In the genomic region with DNA sequence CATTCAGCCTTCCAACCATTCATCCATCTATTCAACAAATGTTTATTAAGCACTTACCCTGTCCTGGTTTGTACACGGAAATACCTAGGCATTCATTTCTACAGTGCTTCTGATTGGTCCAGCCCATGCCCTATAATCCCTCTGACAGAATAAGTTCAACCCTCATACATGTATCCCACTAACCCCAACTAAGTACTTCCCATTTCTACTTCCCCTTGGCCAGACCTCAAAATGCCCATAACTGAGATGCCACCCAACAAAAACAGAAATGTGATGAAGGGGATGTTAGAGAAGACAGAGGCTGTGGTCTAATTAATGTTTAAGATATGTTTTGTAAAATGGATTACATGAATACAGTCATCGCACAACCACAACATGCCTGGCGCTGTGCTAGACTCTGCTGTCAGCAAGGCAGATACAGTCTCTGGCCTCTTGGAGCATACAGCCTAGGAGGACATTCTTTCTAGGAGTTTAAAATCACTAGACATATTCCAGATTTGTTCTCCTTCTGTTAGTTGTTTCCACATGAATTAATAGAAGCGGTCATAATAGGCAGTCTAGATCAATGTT, we compare ENCODE assay signal across 14 cellular contexts.
DNase-seq lines count a peak whose midpoint lies in the region; ATAC-seq and TF ChIP-seq lines count a peak whose summit lies in the region.
"Had no signal": no experiment of that assay in that cellular context is flagged by ENCODE, and none has a peak within 500 bp of the region (broad histone marks: within the 10 kb centered on the region; RNA-seq: fewer than 3 reads in every experiment).

No MANE protein-coding gene starts in this region.

- peaks cover 45% of the 10 kb centered on the region for H3K36me3 ChIP-seq in BLaER1
- H3K36me3 ChIP-seq: ovary had no signal

- no peak overlapping the region for H3K9ac ChIP-seq in BLaER1

- no peak for TF ChIP-seq POLR2A in NB4 (IDR thresholded peaks at IDR 0.05; ENCODE audit: extremely low read depth, insufficient read length)

- H3K9me3 Mint-ChIP-seq in dendritic cell treated with granulocyte-macrophage colony-stimulating factor and Interleukin-4, amounts not matched to agents 40 ng/mL and 50 ng/mL, for 4 days, result no peaks in the 10 kb centered on the region
- H3K9me3 Mint-ChIP-seq in nephron progenitor cell, result no peaks in the 10 kb centered on the region

- peaks cover 42% of the 10 kb centered on the region for H3K4me1 Mint-ChIP-seq in dendritic cell treated with granulocyte-macrophage colony-stimulating factor and Interleukin-4, amounts not matched to agents 40 ng/mL and 50 ng/mL, for 4 days (ENCODE audit: low read depth)
- peaks cover 7% of the 10 kb centered on the region for H3K4me1 Mint-ChIP-seq in nephron progenitor cell

- H3K27ac Mint-ChIP-seq in dendritic cell treated with granulocyte-macrophage colony-stimulating factor and Interleukin-4, amounts not matched to agents 40 ng/mL and 50 ng/mL, for 4 days, result peak overlapping the region; percentile 80
- no peak overlapping the region for H3K27ac Mint-ChIP-seq in nephron progenitor cell

- no peak for TF ChIP-seq CTCF in NB4 (IDR thresholded peaks at IDR 0.05; ENCODE audit: low read depth, low read length)
- TF ChIP-seq CTCF in nephron progenitor cell (IDR thresholded peaks at IDR 0.05), result no peak

- no peak overlapping the region for H3K4me3 Mint-ChIP-seq in dendritic cell treated with granulocyte-macrophage colony-stimulating factor and Interleukin-4, amounts not matched to agents 40 ng/mL and 50 ng/mL, for 4 days
- no peak overlapping the region for H3K4me3 Mint-ChIP-seq in nephron progenitor cell

- H3K9me3 ChIP-seq in BLaER1, result no peaks in the 10 kb centered on the region; the same call in 1 of the 2 replicates
- H3K9me3 ChIP-seq: ovary had no signal

- peak; percentile 25 for DNase-seq in DMS153 (lab: John Stamatoyannopoulos, UW)
- peak; percentile 70 for DNase-seq in NB4 (ENCODE audit: low read depth)
- DNase-seq in GM03348 (ENCODE audit: low spot score), result no peak
- DNase-seq in nephron progenitor cell, result no peak
- DNase-seq: Calu3; NCI-H446; ovary; SHP77 treated with DMSO at 0.1 percent for 48 hours; stimulated activated CD4-positive, alpha-beta T cell treated with anti-CD3 and anti-CD28 coated beads, Interleukin-2, amount 100 ng/mL, for 24 hours had no signal

- no peaks in the 10 kb centered on the region for H3K27me3 ChIP-seq in BLaER1
- H3K27me3 ChIP-seq: ovary had no signal

- H3K4me2 ChIP-seq in BLaER1, result peak overlapping the region; percentile 88

- no peaks in the 10 kb centered on the region; the same call in 1 of the 2 replicates for H4K20me1 ChIP-seq in BLaER1

- H3K4me3 ChIP-seq in BLaER1, result no peak overlapping the region
- H3K4me3 ChIP-seq in NB4 (ENCODE audit: low read depth, low read length), result no peak overlapping the region
- H3K4me3 ChIP-seq: lung, ovary had no signal

- H3K4me1 ChIP-seq in BLaER1, result peaks cover 67% of the 10 kb centered on the region

- no peaks in the 10 kb centered on the region for H3K27me3 Mint-ChIP-seq in dendritic cell treated with granulocyte-macrophage colony-stimulating factor and Interleukin-4, amounts not matched to agents 40 ng/mL and 50 ng/mL, for 4 days
- H3K27me3 Mint-ChIP-seq in nephron progenitor cell (ENCODE audit: low read depth, poor library complexity), result peaks cover 5% of the 10 kb centered on the region

- H3K27ac ChIP-seq in BLaER1, result no peak overlapping the region
- H3K27ac ChIP-seq: ovary had no signal

- peaks cover 10% of the 10 kb centered on the region for H3K36me3 Mint-ChIP-seq in dendritic cell treated with granulocyte-macrophage colony-stimulating factor and Interleukin-4, amounts not matched to agents 40 ng/mL and 50 ng/mL, for 4 days (ENCODE audit: low read depth)
- H3K36me3 Mint-ChIP-seq in nephron progenitor cell (ENCODE audit: low read depth), result no peaks in the 10 kb centered on the region

- intact Hi-C loops in dendritic cell treated with granulocyte-macrophage colony-stimulating factor and Interleukin-4, amounts not matched to agents 40 ng/mL and 50 ng/mL, for 4 days (cut with micrococcal nuclease), result no loop called here

- ATAC-seq in activated CD4-positive, CD25-positive, alpha-beta regulatory T cell treated with anti-CD3 and anti-CD28 coated beads, Interleukin-2, amount 50 U/mL, for 24 hours, result no peak
- ATAC-seq in HG02840 (IDR thresholded peaks at IDR 0.05; ENCODE audit: low FRiP score, unreplicated experiment), result no peak

Comparison
In these comparisons a context has a peak if more than half of its experiments do, and no peak if none do; other contexts are left out.
1. DNase-seq: peak in DMS153 (single experiment) and NB4 (single experiment); none in GM03348 (single experiment) and nephron progenitor cell (single experiment).